1 cellular context compared by ENCODE assay signal in genomic region chr19:4597975-4598671, GRCh38.
TF ChIP-seq lines count a peak whose summit lies in the region.

No MANE protein-coding gene starts in this region.

TF ChIP-seq in A549, 52 proteins besides CTCF, POLR2A, EP300 and RAD21:
- TF ChIP-seq, protein P1, sequence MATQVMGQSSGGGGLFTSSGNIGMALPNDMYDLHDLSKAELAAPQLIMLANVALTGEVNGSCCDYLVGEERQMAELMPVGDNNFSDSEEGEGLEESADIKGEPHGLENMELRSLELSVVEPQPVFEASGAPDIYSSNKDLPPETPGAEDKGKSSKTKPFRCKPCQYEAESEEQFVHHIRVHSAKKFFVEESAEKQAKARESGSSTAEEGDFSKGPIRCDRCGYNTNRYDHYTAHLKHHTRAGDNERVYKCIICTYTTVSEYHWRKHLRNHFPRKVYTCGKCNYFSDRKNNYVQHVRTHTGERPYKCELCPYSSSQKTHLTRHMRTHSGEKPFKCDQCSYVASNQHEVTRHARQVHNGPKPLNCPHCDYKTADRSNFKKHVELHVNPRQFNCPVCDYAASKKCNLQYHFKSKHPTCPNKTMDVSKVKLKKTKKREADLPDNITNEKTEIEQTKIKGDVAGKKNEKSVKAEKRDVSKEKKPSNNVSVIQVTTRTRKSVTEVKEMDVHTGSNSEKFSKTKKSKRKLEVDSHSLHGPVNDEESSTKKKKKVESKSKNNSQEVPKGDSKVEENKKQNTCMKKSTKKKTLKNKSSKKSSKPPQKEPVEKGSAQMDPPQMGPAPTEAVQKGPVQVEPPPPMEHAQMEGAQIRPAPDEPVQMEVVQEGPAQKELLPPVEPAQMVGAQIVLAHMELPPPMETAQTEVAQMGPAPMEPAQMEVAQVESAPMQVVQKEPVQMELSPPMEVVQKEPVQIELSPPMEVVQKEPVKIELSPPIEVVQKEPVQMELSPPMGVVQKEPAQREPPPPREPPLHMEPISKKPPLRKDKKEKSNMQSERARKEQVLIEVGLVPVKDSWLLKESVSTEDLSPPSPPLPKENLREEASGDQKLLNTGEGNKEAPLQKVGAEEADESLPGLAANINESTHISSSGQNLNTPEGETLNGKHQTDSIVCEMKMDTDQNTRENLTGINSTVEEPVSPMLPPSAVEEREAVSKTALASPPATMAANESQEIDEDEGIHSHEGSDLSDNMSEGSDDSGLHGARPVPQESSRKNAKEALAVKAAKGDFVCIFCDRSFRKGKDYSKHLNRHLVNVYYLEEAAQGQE (IDR thresholded peaks at IDR 0.05): no peak
- TF ChIP-seq, protein P2, sequence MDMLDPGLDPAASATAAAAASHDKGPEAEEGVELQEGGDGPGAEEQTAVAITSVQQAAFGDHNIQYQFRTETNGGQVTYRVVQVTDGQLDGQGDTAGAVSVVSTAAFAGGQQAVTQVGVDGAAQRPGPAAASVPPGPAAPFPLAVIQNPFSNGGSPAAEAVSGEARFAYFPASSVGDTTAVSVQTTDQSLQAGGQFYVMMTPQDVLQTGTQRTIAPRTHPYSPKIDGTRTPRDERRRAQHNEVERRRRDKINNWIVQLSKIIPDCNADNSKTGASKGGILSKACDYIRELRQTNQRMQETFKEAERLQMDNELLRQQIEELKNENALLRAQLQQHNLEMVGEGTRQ (IDR thresholded peaks at IDR 0.05): no peak
